24 cellular contexts compared by ENCODE assay signal in genomic region chr4:17574206-17574605, GRCh38. TPM values are rescaled to one million over a fixed set of nuclear protein-coding genes. Genes with fewer than 3 reads are reported as not detected.
"Had no signal": no experiment of that assay in that cellular context is flagged by ENCODE, and none has a peak within 500 bp of the region (broad histone marks: within the 10 kb centered on the region; RNA-seq: fewer than 3 reads in every experiment).

No MANE protein-coding gene starts in this region.

- DNase-seq: activated CD4-positive, CD25-positive, alpha-beta regulatory T cell treated with anti-CD3 and anti-CD28 coated beads, Interleukin-2, amount 50 U/mL, for 72 hours; activated CD8-positive, alpha-beta memory T cell treated with anti-CD3 and anti-CD28 coated beads, Interleukin-2, amount 10 ng/mL, durations not matched to agents 7 days and 5 days; activated gamma-delta T cell; activated naive CD4-positive, alpha-beta T cell treated with anti-CD3 and anti-CD28 coated beads for 36 hours; activated T-cell treated with anti-CD3 and anti-CD28 coated beads, Interleukin-2, amount 50 U/mL, for 48 hours; amniotic stem cell; body of pancreas; Karpas-422; MM.1S; NCI-H1105; NCI-H1436; NCI-H1694 treated with DMSO at 0.1 percent for 48 hours; NCI-H2029 treated with DMSO at 0.1 percent for 48 hours; NCI-H510A treated with DMSO at 0.1 percent for 48 hours; PC-3; SHP77; SW 1271 had no signal

- ATAC-seq: activated CD8-positive, alpha-beta memory T cell treated with anti-CD3 and anti-CD28 coated beads, Interleukin-2, amount 10 ng/mL, durations not matched to agents 7 days and 5 days; activated T-helper 17 cell treated with anti-CD3 and anti-CD28 coated beads, Interleukin-2, amount 50 U/mL, for 72 hours; body of pancreas; K562; PC-3; SK-N-SH treated with all-trans-retinoic acid at 6 μM for 48 hours had no signal

- H3K4me3 Mint-ChIP-seq: activated CD8-positive, alpha-beta memory T cell treated with anti-CD3 and anti-CD28 coated beads, Interleukin-2, amount 10 ng/mL, durations not matched to agents 7 days and 5 days; activated naive CD4-positive, alpha-beta T cell treated with anti-CD3 and anti-CD28 coated beads for 36 hours; activated T-helper 17 cell treated with anti-CD3 and anti-CD28 coated beads, Interleukin-2, amount 50 U/mL, for 72 hours had no signal

- H3K9me3 ChIP-seq: ascending aorta, body of pancreas, SJSA1 had no signal

- H3K27ac ChIP-seq: ascending aorta, body of pancreas, SJSA1 had no signal

- H3K36me3 ChIP-seq: ascending aorta, SJSA1 had no signal

- H3K9me3 Mint-ChIP-seq: activated naive CD4-positive, alpha-beta T cell treated with anti-CD3 and anti-CD28 coated beads for 36 hours; activated T-helper 17 cell treated with anti-CD3 and anti-CD28 coated beads, Interleukin-2, amount 50 U/mL, for 72 hours had no signal

- H3K4me3 ChIP-seq: ascending aorta, body of pancreas, K562, SJSA1 had no signal

- H3K27ac Mint-ChIP-seq: activated naive CD4-positive, alpha-beta T cell treated with anti-CD3 and anti-CD28 coated beads for 36 hours; activated T-helper 17 cell treated with anti-CD3 and anti-CD28 coated beads, Interleukin-2, amount 50 U/mL, for 72 hours had no signal

- H3K27me3 Mint-ChIP-seq: activated CD8-positive, alpha-beta memory T cell treated with anti-CD3 and anti-CD28 coated beads, Interleukin-2, amount 10 ng/mL, durations not matched to agents 7 days and 5 days; activated T-helper 17 cell treated with anti-CD3 and anti-CD28 coated beads, Interleukin-2, amount 50 U/mL, for 72 hours had no signal

- H3K27me3 ChIP-seq: ascending aorta, body of pancreas, SJSA1 had no signal

RNA-seq across cellular contexts. Expression of gene CLRN2, which starts 59.2 kb away (rescaled TPM):
- total RNA-seq: activated CD8-positive, alpha-beta memory T cell treated with anti-CD3 and anti-CD28 coated beads, Interleukin-2, amount 10 ng/mL, durations not matched to agents 7 days and 5 days; activated naive CD4-positive, alpha-beta T cell treated with anti-CD3 and anti-CD28 coated beads for 36 hours; activated T-helper 17 cell treated with anti-CD3 and anti-CD28 coated beads, Interleukin-2, amount 50 U/mL, for 72 hours; ascending aorta; body of pancreas; bronchial epithelial cell; K562; PC-3; SJSA1; T-helper 1 cell treated with Interleukin-12 subunit alpha and Interleukin-12 subunit beta and Interleukin-4 antibody, amounts not matched to agents 30 ng/mL and 1 ng/mL, for 36 hours had no signal
- polyA plus RNA-seq: K562 had no signal
